In genomic region chr2:152755029-152755428, GRCh38 we compare ENCODE assay signal across 8 cellular contexts. TPM values are rescaled to one million over a fixed set of nuclear protein-coding genes. Genes with fewer than 3 reads are reported as not detected.
DNase-seq lines count a peak whose midpoint lies in the region; ATAC-seq and TF ChIP-seq lines count a peak whose summit lies in the region.
"Had no signal": no experiment of that assay in that cellular context is flagged by ENCODE, and none has a peak within 500 bp of the region (broad histone marks: within the 10 kb centered on the region; RNA-seq: fewer than 3 reads in every experiment).

No MANE protein-coding gene starts in this region.

- H3K27me3 Mint-ChIP-seq in HFFc6 (ENCODE audit: insufficient read depth) (peaks cover 1% of the 10 kb centered on the region; the same call in 1 of the 2 replicates), nephron (ENCODE audit: low read depth) (no peaks in the 10 kb centered on the region)

- H3K4me3 Mint-ChIP-seq in HFFc6 (no peak overlapping the region), nephron (no peak overlapping the region)

- peaks cover 7% of the 10 kb centered on the region for H3K36me3 Mint-ChIP-seq in HFFc6 (ENCODE audit: low read depth)
- peaks cover 63% of the 10 kb centered on the region for H3K36me3 Mint-ChIP-seq in nephron (ENCODE audit: low read depth)

- ATAC-seq in HG03571 (IDR thresholded peaks at IDR 0.05; ENCODE audit: unreplicated experiment): no peak
- no peak for ATAC-seq in left lobe of liver

- H3K27ac Mint-ChIP-seq in HFFc6: no peak overlapping the region
- no peak overlapping the region for H3K27ac Mint-ChIP-seq in nephron

- DNase-seq in EH (ENCODE audit: low read depth): peak; percentile 6
- no peak for DNase-seq in HFFc6
- peak; percentile 5 for DNase-seq in cerebellar cortex (ENCODE audit: low spot score)
- DNase-seq in NCI-H526 treated with DMSO at 0.1 percent for 48 hours (lab: John Stamatoyannopoulos, UW): no peak
- no peak for DNase-seq in left lobe of liver (ENCODE audit: low spot score)
- DNase-seq: amygdala had no signal

- H3K4me1 Mint-ChIP-seq in HFFc6 (ENCODE audit: low read depth) (no peaks in the 10 kb centered on the region), nephron (no peaks in the 10 kb centered on the region)

- H3K9me3 Mint-ChIP-seq in HFFc6 (no peaks in the 10 kb centered on the region), nephron (peaks cover 2% of the 10 kb centered on the region)

- TF ChIP-seq CTCF in HFFc6 (IDR thresholded peaks at IDR 0.05): peak; percentile 68
- peak; percentile 44 to 59 (median 57) for TF ChIP-seq CTCF in nephron (IDR thresholded peaks at IDR 0.05; ENCODE audit: unreplicated experiment in 3 of 3)

RNA-seq across cellular contexts. Expression of gene ARL6IP6, which starts 36.6 kb away (rescaled TPM):
- total RNA-seq in HFFc6 (2021; fragmentation: NEBNext Ultra II Directional; extraction: Animal tissue kit (Norgen Biotek cat#: 25700)): 10 to 100 TPM in 5 of 6 experiments, 1 to 10 TPM in 1; 9.2 to 32.0 (median 24.3) TPM
- total RNA-seq in left lobe of liver: 2.2 TPM

RNA-seq across cellular contexts. Expression of gene PRPF40A, which starts 37.8 kb away (rescaled TPM):
- total RNA-seq in HFFc6 (2021; fragmentation: NEBNext Ultra II Directional; extraction: Animal tissue kit (Norgen Biotek cat#: 25700)): 100 to 1,000 TPM in 3 of 6 experiments, 10 to 100 TPM in 3; 88.8 to 105 (median 99.1) TPM
- 31.3 TPM for total RNA-seq in left lobe of liver

Comparison
In these comparisons a context has a peak if more than half of its experiments do, and no peak if none do; other contexts are left out.
1. DNase-seq: peak in EH (single experiment) and cerebellar cortex (single experiment); none in HFFc6 (single experiment), NCI-H526 treated with DMSO at 0.1 percent for 48 hours (single experiment) and left lobe of liver (single experiment).